In the genomic region with DNA sequence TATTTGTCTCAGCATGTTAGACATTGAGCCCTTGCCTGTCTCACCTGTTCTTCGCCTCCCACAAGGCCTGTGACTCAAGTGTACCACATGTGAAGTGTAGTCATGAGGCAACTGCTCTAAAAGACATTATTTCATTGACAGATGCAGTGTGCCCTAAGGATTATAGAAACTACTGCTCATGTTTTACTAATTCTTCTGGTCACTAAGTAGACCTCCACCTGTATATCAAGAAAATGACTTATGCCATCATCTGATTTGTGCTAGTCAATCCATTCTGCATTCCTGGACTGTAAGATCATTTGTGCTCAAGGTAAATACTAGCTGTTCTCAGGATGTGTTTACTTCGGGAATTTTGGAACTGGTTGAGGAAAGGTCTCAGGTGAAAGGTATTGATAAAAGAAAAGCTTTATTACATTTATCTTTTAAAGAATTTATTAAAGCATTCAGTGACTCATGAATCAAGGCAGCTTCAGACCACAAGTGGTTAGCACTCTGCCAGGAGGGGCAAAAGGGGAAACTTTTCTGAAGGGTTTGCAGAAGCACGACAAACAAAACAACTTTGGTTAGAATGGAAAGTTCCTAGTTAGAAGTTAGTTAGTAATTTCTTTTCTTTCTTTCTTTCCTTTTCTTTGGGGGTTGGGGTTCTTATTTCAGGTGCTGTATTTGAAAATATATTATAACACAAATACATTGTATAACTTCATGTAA, we compare ENCODE assay signal across 9 cellular contexts.
A peak's percentile ranks its signal among the peaks of the same experiment; 100 is the strongest.
DNase-seq lines count a peak whose midpoint lies in the region; ATAC-seq lines count a peak whose summit lies in the region.
"Had no signal": no experiment of that assay in that cellular context is flagged by ENCODE, and none has a peak within 500 bp of the region (broad histone marks: within the 10 kb centered on the region; RNA-seq: fewer than 3 reads in every experiment).

No MANE protein-coding gene starts in this region.

- H3K79me1 ChIP-seq in trophoblast cell (ENCODE audit: low read length), result no peaks in the 10 kb centered on the region

- no peaks in the 10 kb centered on the region for H3K9me3 Mint-ChIP-seq in activated T-cell treated with anti-CD3 and anti-CD28 coated beads, Interleukin-2, amount 50 U/mL, for 72 hours
- H3K9me3 Mint-ChIP-seq: IgD-negative memory B cell had no signal

- H3K18ac ChIP-seq in trophoblast cell (ENCODE audit: low read length), result no peak overlapping the region

- H3K27me3 ChIP-seq in trophoblast cell (ENCODE audit: insufficient read depth, low read length) (no peaks in the 10 kb centered on the region), HAP-1 (ENCODE audit: low read depth) (no peaks in the 10 kb centered on the region)

- H3K79me2 ChIP-seq in trophoblast cell (ENCODE audit: control insufficient read depth, insufficient read depth, low read length, poor library complexity), result no peaks in the 10 kb centered on the region

- no peak overlapping the region for H3K23ac ChIP-seq in trophoblast cell (ENCODE audit: low read length)

- no peak overlapping the region for H3K4me2 ChIP-seq in trophoblast cell (ENCODE audit: low read length)

- in situ Hi-C loops in HAP-1 (cut with MboI; ENCODE audit: low sequenced_read_pairs), result no loop called here

- H4K8ac ChIP-seq in trophoblast cell (ENCODE audit: low read depth, low read length), result no peak overlapping the region

- H3K27me3 Mint-ChIP-seq in activated T-cell treated with anti-CD3 and anti-CD28 coated beads, Interleukin-2, amount 50 U/mL, for 72 hours (ENCODE audit: low read depth), result no peaks in the 10 kb centered on the region
- H3K27me3 Mint-ChIP-seq: IgD-negative memory B cell had no signal

- H3K9ac ChIP-seq in trophoblast cell (ENCODE audit: low read length), result no peak overlapping the region

- no peak overlapping the region for H2AFZ ChIP-seq in trophoblast cell (ENCODE audit: insufficient read depth, low read length, poor library complexity)

- H3K4me1 Mint-ChIP-seq in activated T-cell treated with anti-CD3 and anti-CD28 coated beads, Interleukin-2, amount 50 U/mL, for 72 hours (ENCODE audit: low read depth), result peaks cover 93% of the 10 kb centered on the region

- peak; percentile 63 to 79 for DNase-seq in activated T-cell treated with anti-CD3 and anti-CD28 coated beads, Interleukin-2, amount 50 U/mL, for 72 hours
- DNase-seq in trophoblast cell, result peak; percentile 67 to 86
- DNase-seq in left colon, result no peak
- DNase-seq in NCI-H2107 treated with DMSO at 0.1 percent for 48 hours (lab: John Stamatoyannopoulos, UW; ENCODE audit: unreplicated experiment), result no peak
- DNase-seq in hypothalamus (lab: John Stamatoyannopoulos, UW), result no peak
- DNase-seq in HAP-1 (ENCODE audit: low spot score in 2 of 2), result no peak

- H3K4me1 ChIP-seq in trophoblast cell (ENCODE audit: control insufficient read depth in 1 of 2, insufficient read depth in 2 of 2, low read length in 2 of 2) (no peaks in the 10 kb centered on the region), HAP-1 (no peaks in the 10 kb centered on the region)

- H2BK120ac ChIP-seq in trophoblast cell (ENCODE audit: insufficient read depth, low read length, poor library complexity), result no peak overlapping the region

- H3K9me3 ChIP-seq in trophoblast cell (ENCODE audit: insufficient read depth, low read depth, low read length), result no peaks in the 10 kb centered on the region
- H3K9me3 ChIP-seq in HAP-1, result no peaks in the 10 kb centered on the region

- no peak overlapping the region for H3K27ac ChIP-seq in trophoblast cell (ENCODE audit: low read depth, low read length)

- no peaks in the 10 kb centered on the region for H3K36me3 ChIP-seq in trophoblast cell (ENCODE audit: control insufficient read depth in 1 of 2, insufficient read depth in 2 of 2, low read length in 2 of 2)
- no peaks in the 10 kb centered on the region for H3K36me3 ChIP-seq in HAP-1 (replicated peaks)

- H2BK12ac ChIP-seq in trophoblast cell (ENCODE audit: low read length), result no peak overlapping the region

- H4K12ac ChIP-seq in trophoblast cell (ENCODE audit: low read depth, low read length), result no peak overlapping the region

- H3K14ac ChIP-seq in trophoblast cell (ENCODE audit: low read length), result no peak overlapping the region

- H3K4me3 ChIP-seq in trophoblast cell (ENCODE audit: low read depth, low read length) (no peak overlapping the region), HAP-1 (no peak overlapping the region)

- H2BK5ac ChIP-seq in trophoblast cell (ENCODE audit: low read depth, low read length, poor library complexity), result no peak overlapping the region

- H2AK5ac ChIP-seq in trophoblast cell (ENCODE audit: low read length), result no peak overlapping the region

- intact Hi-C loops in left colon (cut with DNase I, micrococcal nuclease), result no loop called here

- WGBS in trophoblast cell (ENCODE audit: extremely low coverage, insufficient coverage, insufficient read length), result no CpG with 5 or more reads among the region's 3 CpGs

- peak; percentile 61 for ATAC-seq in GM19025 (IDR thresholded peaks at IDR 0.05; ENCODE audit: low read depth, unreplicated experiment)
- ATAC-seq in HG03097 (IDR thresholded peaks at IDR 0.05; ENCODE audit: low FRiP score, unreplicated experiment), result peak; percentile 62
- ATAC-seq in activated T-cell treated with anti-CD3 and anti-CD28 coated beads, Interleukin-2, amount 50 U/mL, for 72 hours (replicated peaks in 1 of 2), result peak; percentile 76 to 84
- no peak for ATAC-seq in left colon

- peak overlapping the region; percentile 99 for H3K27ac Mint-ChIP-seq in activated T-cell treated with anti-CD3 and anti-CD28 coated beads, Interleukin-2, amount 50 U/mL, for 72 hours
- H3K27ac Mint-ChIP-seq: IgD-negative memory B cell had no signal

- no peak overlapping the region for H4K91ac ChIP-seq in trophoblast cell (ENCODE audit: low read depth, low read length)

- H3K36me3 Mint-ChIP-seq in activated T-cell treated with anti-CD3 and anti-CD28 coated beads, Interleukin-2, amount 50 U/mL, for 72 hours (ENCODE audit: insufficient read depth in 2 of 2), result peaks cover 0 to 2% of the 10 kb centered on the region in 2 donors

- no peak overlapping the region for H3K4ac ChIP-seq in trophoblast cell (ENCODE audit: low read depth, low read length)

- peak overlapping the region; percentile 79 to 89 for H3K4me3 Mint-ChIP-seq in activated T-cell treated with anti-CD3 and anti-CD28 coated beads, Interleukin-2, amount 50 U/mL, for 72 hours

Comparison
In these comparisons a context has a peak if more than half of its experiments do, and no peak if none do; other contexts are left out.
1. DNase-seq: peak in activated T-cell treated with anti-CD3 and anti-CD28 coated beads, Interleukin-2, amount 50 U/mL, for 72 hours (2 of 2) and trophoblast cell (2 of 2); none in left colon (0 of 2), NCI-H2107 treated with DMSO at 0.1 percent for 48 hours (single experiment), hypothalamus (0 of 51) and HAP-1 (0 of 2).